In genomic region chr1:225834417-225835329, GRCh38 we compare ENCODE assay signal across 1 cellular context.
TF ChIP-seq lines count a peak whose summit lies in the region.

No MANE protein-coding gene starts in this region.

TF ChIP-seq in HEK293, 187 proteins besides CTCF, POLR2A, EP300 and RAD21 (continued from another document and continues in another):
- no peak for TF ChIP-seq ZNF174 (tag by site-specific recombination; IDR thresholded peaks at IDR 0.05)
- peak; percentile 54; the same call in 1 of the 2 replicates for TF ChIP-seq ZNF692 (tag by site-specific recombination; IDR thresholded peaks at IDR 0.05)
- TF ChIP-seq BCL6B (tag by site-specific recombination; IDR thresholded peaks at IDR 0.05) = no peak
- no peak; the same call in 1 of the 2 replicates for TF ChIP-seq ZNF501 (tag by site-specific recombination; IDR thresholded peaks at IDR 0.05)
- no peak for TF ChIP-seq HIC1 (tag by site-specific recombination; IDR thresholded peaks at IDR 0.05)
- peak; percentile 62 for TF ChIP-seq PRDM10 (tag by site-specific recombination; IDR thresholded peaks at IDR 0.05)
- TF ChIP-seq ZNF184 (tag by site-specific recombination; IDR thresholded peaks at IDR 0.05) = no peak
- no peak for TF ChIP-seq PRDM4 (tag by site-specific recombination; IDR thresholded peaks at IDR 0.05)
- no peak for TF ChIP-seq ZNF513 (tag by site-specific recombination; IDR thresholded peaks at IDR 0.05)
- no peak for TF ChIP-seq TSHZ1 (tag by site-specific recombination; IDR thresholded peaks at IDR 0.05; ENCODE audit: borderline replicate concordance)
- no peak for TF ChIP-seq ZNF76 (tag by site-specific recombination; IDR thresholded peaks at IDR 0.05; ENCODE audit: borderline replicate concordance, low read depth)
- TF ChIP-seq ZNF777 (tag by site-specific recombination; IDR thresholded peaks at IDR 0.05; ENCODE audit: borderline replicate concordance) = no peak
- TF ChIP-seq ZNF391 (tag by site-specific recombination; IDR thresholded peaks at IDR 0.05; ENCODE audit: borderline replicate concordance, low read depth) = no peak
- TF ChIP-seq ZNF580 (tag by site-specific recombination; IDR thresholded peaks at IDR 0.05) = peak; percentile 32; the same call in 1 of the 2 replicates
- TF ChIP-seq ELK4 (IDR thresholded peaks at IDR 0.05; ENCODE audit: borderline replicate concordance, low read depth, low read length) = no peak
- no peak for TF ChIP-seq ZBTB49 (tag by site-specific recombination; IDR thresholded peaks at IDR 0.05; ENCODE audit: low read depth)
- TF ChIP-seq ZSCAN23 (tag by site-specific recombination; IDR thresholded peaks at IDR 0.05) = no peak
- TF ChIP-seq ZFP37 (tag by site-specific recombination; IDR thresholded peaks at IDR 0.05) = no peak
- no peak for TF ChIP-seq ZNF747 (tag by site-specific recombination; IDR thresholded peaks at IDR 0.05)
- TF ChIP-seq AEBP2 (tag by site-specific recombination; IDR thresholded peaks at IDR 0.05; ENCODE audit: borderline replicate concordance) = no peak
- TF ChIP-seq ZNF362 (tag by site-specific recombination; IDR thresholded peaks at IDR 0.05) = peak; percentile 96
- no peak for TF ChIP-seq ZNF660 (tag by site-specific recombination; IDR thresholded peaks at IDR 0.05)
- TF ChIP-seq FEZF1 (tag by site-specific recombination; IDR thresholded peaks at IDR 0.05) = no peak
- no peak for TF ChIP-seq ZNF571 (tag by site-specific recombination; IDR thresholded peaks at IDR 0.05)
- TF ChIP-seq ZNF423 (tag by site-specific recombination; IDR thresholded peaks at IDR 0.05) = no peak
- peak; percentile 66 for TF ChIP-seq ZNF366 (tag by site-specific recombination; conservative IDR thresholded peaks at IDR 0.05)
- no peak for TF ChIP-seq ZNF223 (tag by site-specific recombination; IDR thresholded peaks at IDR 0.05)
- 0 out of 2 replicates have a peak, but pooled peaks have one; percentile 48 for TF ChIP-seq ZEB2 (tag by site-specific recombination; IDR thresholded peaks at IDR 0.05)
- TF ChIP-seq ZNF10 (tag by site-specific recombination; IDR thresholded peaks at IDR 0.05) = no peak
